1 cellular context compared by ENCODE assay signal in genomic region chr16:22813223-22813945, GRCh38.
A peak's percentile ranks its signal among the peaks of the same experiment; 100 is the strongest.
TF ChIP-seq lines count a peak whose summit lies in the region.

No MANE protein-coding gene starts in this region.

TF ChIP-seq in SK-N-SH, 30 proteins besides CTCF, POLR2A, EP300 and RAD21 (continued from another document):
- TF ChIP-seq SMC3 (IDR thresholded peaks at IDR 0.05; ENCODE audit: low read depth, low read length) (peak; percentile 60), FOXJ3 (CRISPR knock-in tag; IDR thresholded peaks at IDR 0.05) (no peak), NRF1 (IDR thresholded peaks at IDR 0.05; ENCODE audit: low read depth, low read length) (no peak), NFIC (IDR thresholded peaks at IDR 0.05; ENCODE audit: borderline replicate concordance) (no peak), REST (IDR thresholded peaks at IDR 0.05; ENCODE audit: low read depth, low read length) (peak; percentile 99), TCF12 (IDR thresholded peaks at IDR 0.05) (no peak), ELF1 (IDR thresholded peaks at IDR 0.05) (no peak), MEF2A (IDR thresholded peaks at IDR 0.05; ENCODE audit: borderline replicate concordance, low read depth) (no peak)
